In the genomic region with DNA sequence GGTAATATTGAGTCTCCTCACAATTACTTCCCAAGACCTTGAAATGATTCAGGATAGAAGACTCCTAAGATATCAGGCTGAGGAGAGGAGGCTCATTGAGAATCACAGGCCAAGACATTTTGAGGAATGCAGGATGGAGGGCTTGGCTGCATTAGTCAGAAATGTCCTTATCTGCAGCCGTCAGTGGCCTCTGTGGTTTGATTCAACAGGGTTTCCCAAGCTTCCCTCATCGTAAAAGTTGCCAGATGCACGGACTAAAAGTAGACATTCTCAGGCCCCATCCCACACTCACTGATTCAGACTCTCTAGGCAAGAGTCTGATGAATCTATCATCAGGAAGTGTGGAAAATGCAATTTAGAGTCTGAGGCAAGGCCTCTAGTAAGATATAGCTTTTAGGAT, we compare ENCODE assay signal across 12 cellular contexts. TPM values are rescaled to one million over a fixed set of nuclear protein-coding genes. Genes with fewer than 3 reads are reported as not detected.
DNase-seq lines count a peak whose midpoint lies in the region; ATAC-seq and TF ChIP-seq lines count a peak whose summit lies in the region.
"Had no signal": no experiment of that assay in that cellular context is flagged by ENCODE, and none has a peak within 500 bp of the region (broad histone marks: within the 10 kb centered on the region; RNA-seq: fewer than 3 reads in every experiment).

No MANE protein-coding gene starts in this region.

- DNase-seq in EH (ENCODE audit: low read depth) (peak; percentile 99), MV-4-11 (lab: John Stamatoyannopoulos, UW) (peak; percentile 86), brain microvascular endothelial cell (peak; percentile 99), lung (ENCODE audit: low spot score) (no peak), NCI-H345 treated with DMSO at 0.1 percent for 48 hours (lab: John Stamatoyannopoulos, UW; ENCODE audit: unreplicated experiment) (no peak), NCI-H2029 treated with DMSO at 0.1 percent for 48 hours (lab: John Stamatoyannopoulos, UW) (no peak)
- no peak for DNase-seq in activated CD4-positive, alpha-beta T cell treated with anti-CD3 and anti-CD28 coated beads, Interleukin-2, amount 50 U/mL, for 4 hours
- DNase-seq: activated gamma-delta T cell treated with Interleukin-2 at 50 U/mL for 16 hours, DMS 273 treated with DMSO at 0.1 percent for 48 hours, NCI-H524 treated with DMSO at 0.1 percent for 48 hours had no signal

- no peaks in the 10 kb centered on the region for H3K27me3 ChIP-seq in brain microvascular endothelial cell (replicated peaks)
- H3K27me3 ChIP-seq in lung (ENCODE audit: control insufficient read depth, insufficient read depth), result no peaks in the 10 kb centered on the region

- H3K9me3 ChIP-seq in lung (ENCODE audit: control insufficient read depth in 2 of 2, insufficient read depth in 1 of 2, low read length in 1 of 2), result no peaks in the 10 kb centered on the region

- TF ChIP-seq CTCF in brain microvascular endothelial cell (IDR thresholded peaks at IDR 0.05; ENCODE audit: low read depth, low read length, missing control alignments) (no peak), lung (IDR thresholded peaks at IDR 0.05; ENCODE audit: control extremely low read depth, extremely low read depth) (no peak)

- H3K36me3 ChIP-seq in brain microvascular endothelial cell (replicated peaks), result no peaks in the 10 kb centered on the region
- H3K36me3 ChIP-seq in lung (ENCODE audit: control insufficient read depth in 2 of 2, insufficient read depth in 2 of 2, low read length in 2 of 2), result no peaks in the 10 kb centered on the region

- peak; percentile 47 for ATAC-seq in lung (ENCODE audit: insufficient read depth, low FRiP score)
- ATAC-seq in GM21717 (IDR thresholded peaks at IDR 0.05; ENCODE audit: unreplicated experiment), result no peak
- ATAC-seq: sciatic nerve had no signal

- peak overlapping the region; percentile 90 for H3K27ac ChIP-seq in brain microvascular endothelial cell
- peak overlapping the region in 1 of 2 donors; percentile 9 for H3K27ac ChIP-seq in lung (ENCODE audit: low read depth in 1 of 2, low read length in 1 of 2)

- in situ Hi-C loops in brain microvascular endothelial cell (cut with HindIII; ENCODE audit: low pct_ligation_motif_present, low sequenced_read_pairs), result no loop called here

- H3K4me1 ChIP-seq in lung (ENCODE audit: control insufficient read depth in 2 of 2, insufficient read depth in 2 of 2, low read length in 2 of 2), result peaks cover 0 to 5% of the 10 kb centered on the region in 2 donors

- 19 to 52% methylated on average over 3 of the region's 3 CpGs for WGBS in lung, 2 donors

- H3K4me3 ChIP-seq in brain microvascular endothelial cell (ENCODE audit: low read depth, low read length) (no peak overlapping the region), lung (no peak overlapping the region)

RNA-seq across cellular contexts. Expression of gene TMEM178A, which starts 34.0 kb away (rescaled TPM):
- total RNA-seq in lung, result 1 to 10 TPM; 2.5 to 4.0 TPM
- 1 to 10 TPM; 1.4 to 4.8 TPM for polyA plus RNA-seq in lung

Comparison
In these comparisons a context has a peak if more than half of its experiments do, and no peak if none do; other contexts are left out.
1. DNase-seq: peak in EH (single experiment), MV-4-11 (single experiment) and brain microvascular endothelial cell (single experiment); none in lung (single experiment), NCI-H345 treated with DMSO at 0.1 percent for 48 hours (single experiment), activated CD4-positive, alpha-beta T cell treated with anti-CD3 and anti-CD28 coated beads, Interleukin-2, amount 50 U/mL, for 4 hours (0 of 2) and NCI-H2029 treated with DMSO at 0.1 percent for 48 hours (single experiment).